ENCODE assay signal across 19 cellular contexts in genomic region chr2:8636041-8636491, GRCh38. TPM values are rescaled to one million over a fixed set of nuclear protein-coding genes. Genes with fewer than 3 reads are reported as not detected.
DNase-seq lines count a peak whose midpoint lies in the region; ATAC-seq, FAIRE-seq and TF ChIP-seq lines count a peak whose summit lies in the region.
"Had no signal": no experiment of that assay in that cellular context is flagged by ENCODE, and none has a peak within 500 bp of the region (broad histone marks: within the 10 kb centered on the region; RNA-seq: fewer than 3 reads in every experiment).

No MANE protein-coding gene starts in this region.

- ATAC-seq in HCT116, result no peak
- no peak for ATAC-seq in GM21528 (IDR thresholded peaks at IDR 0.05; ENCODE audit: low FRiP score, unreplicated experiment)
- no peak for ATAC-seq in HG03439 (IDR thresholded peaks at IDR 0.05; ENCODE audit: unreplicated experiment)
- ATAC-seq in CD4-positive, alpha-beta T cell (ENCODE audit: poor library complexity), result no peak

- peak; percentile 39 for FAIRE-seq in TTC549 (lab: Jason Lieb, UNC)
- no peak for FAIRE-seq in GM12892 (lab: Jason Lieb, UNC)

- H3K9me2 ChIP-seq in HCT116 (ENCODE audit: insufficient read depth), result no peaks in the 10 kb centered on the region

- peak overlapping the region; percentile 46; the same call in 1 of the 2 replicates for H3K4me2 ChIP-seq in HCT116 (ENCODE audit: low read length)

- H3K27me3 ChIP-seq in HCT116 (ENCODE audit: insufficient read depth, low read length), result no peaks in the 10 kb centered on the region
- H3K27me3 ChIP-seq in CD4-positive, alpha-beta T cell (ENCODE audit: control insufficient read depth, insufficient read depth, low read length), result no peaks in the 10 kb centered on the region
- H3K27me3 ChIP-seq: thyroid gland had no signal

- no peaks in the 10 kb centered on the region for H3K79me2 ChIP-seq in HCT116 (ENCODE audit: insufficient read depth, low read length)

- H3K4me3 ChIP-seq in HCT116 (replicated peaks in 1 of 2; ENCODE audit: low read depth in 1 of 2, low read length in 2 of 2), result no peak overlapping the region
- H3K4me3 ChIP-seq: HAP-1, skin epidermis, thyroid gland had no signal

- no TSS peak for BruUV-seq in HCT116 (replicated peaks; lab: Mats Ljungman, UMichigan)

- POLR2A ChIA-PET in HCT116 (lab: Charles Lee), result no interaction called here
- POLR2A ChIA-PET in CD4-positive, alpha-beta T cell (lab: Charles Lee), result no interaction called here

- H2AFZ ChIP-seq in HCT116 (ENCODE audit: low read depth, low read length, poor library complexity, severe bottlenecking), result peak overlapping the region; percentile 23

- no peak for TF ChIP-seq CTCF in HCT116 (IDR thresholded peaks at IDR 0.05 in 2 of 3, conservative IDR thresholded peaks at IDR 0.05 in 1 of 3; ENCODE audit: borderline replicate concordance in 1 of 3, insufficient read depth in 1 of 3, low read depth in 2 of 3, low read length in 2 of 3)
- no peak for TF ChIP-seq CTCF in CD4-positive, alpha-beta T cell (IDR thresholded peaks at IDR 0.05)

- no peaks in the 10 kb centered on the region for H3K9me3 ChIP-seq in HCT116 (ENCODE audit: control insufficient read depth in 1 of 2, insufficient read depth in 1 of 2, low read depth in 1 of 2, low read length in 2 of 2)
- H3K9me3 ChIP-seq in CD4-positive, alpha-beta T cell (ENCODE audit: control insufficient read depth, low read length), result no peaks in the 10 kb centered on the region
- H3K9me3 ChIP-seq: HAP-1, thyroid gland had no signal

- H3K4me1 ChIP-seq in HCT116 (ENCODE audit: control insufficient read depth in 1 of 2, insufficient read depth in 2 of 2, low read length in 2 of 2), result peaks cover 55 to 63% of the 10 kb centered on the region in 2 experiments

- CTCF ChIA-PET in HCT116 (lab: Charles Lee), result no interaction called here
- CTCF ChIA-PET in CD4-positive, alpha-beta T cell (lab: Charles Lee), result no interaction called here

- DNase-seq in HCT116 (ENCODE audit: low read depth, low spot score) (no peak), glomerular visceral epithelial cell (ENCODE audit: extremely low spot score) (peak; percentile 16), posterior vena cava (ENCODE audit: low spot score) (peak; percentile 54), GM12892 (ENCODE audit: insufficient read length) (no peak)
- DNase-seq in CD4-positive, alpha-beta T cell, result no peak
- DNase-seq: GF-D8, glutamatergic neuron, NCI-H187 treated with DMSO at 0.1 percent for 48 hours, NCI-H526 treated with DMSO at 0.1 percent for 48 hours, occipital lobe, WERI-Rb-1 had no signal

- intact Hi-C loops in HCT116 (cut with micrococcal nuclease) (no loop called here), posterior vena cava (cut with DNase I) (no loop called here)
- intact Hi-C loops in CD4-positive, alpha-beta T cell (cut with DNase I, micrococcal nuclease), result no loop called here

- RAD21 ChIA-PET in HCT116 (lab: Charles Lee; ENCODE audit: low non-redundant PET in 1 of 2, low total read pairs in 2 of 2, uncharacterized antibody in 2 of 2, unreplicated experiment in 2 of 2), result no interaction called here

- H3K36me3 Mint-ChIP-seq in CD4-positive, alpha-beta T cell (ENCODE audit: low read depth), result no peaks in the 10 kb centered on the region

- H3K36me3 ChIP-seq in HCT116 (ENCODE audit: control insufficient read depth in 1 of 2, insufficient read depth in 2 of 2, low read length in 2 of 2), result no peaks in the 10 kb centered on the region
- H3K36me3 ChIP-seq: HAP-1, thyroid gland, WERI-Rb-1 had no signal

- TF ChIP-seq POLR2A in HCT116 (IDR thresholded peaks at IDR 0.05; ENCODE audit: borderline replicate concordance, extremely low read depth, insufficient read depth, insufficient read length) (no peak), GM12892 (IDR thresholded peaks at IDR 0.05; ENCODE audit: low read depth, low read length) (no peak)

- H3K4me3 Mint-ChIP-seq in CD4-positive, alpha-beta T cell, result no peak overlapping the region
- H3K4me3 Mint-ChIP-seq: B cell had no signal

- no peaks in the 10 kb centered on the region for H4K20me1 ChIP-seq in HCT116 (ENCODE audit: insufficient read depth)

- no peak for TF ChIP-seq RAD21 in HCT116 (IDR thresholded peaks at IDR 0.05; ENCODE audit: low read depth)

- no peaks in the 10 kb centered on the region for H3K9me3 Mint-ChIP-seq in CD4-positive, alpha-beta T cell
- H3K9me3 Mint-ChIP-seq: activated T-helper 2 cell treated with anti-CD3 and anti-CD28 coated beads, Interferon-gamma antibody, Interleukin-2, Interleukin-4, amounts not matched to agents 10 μg/mL and 5 μg/mL and 100 μg/mL, durations not matched to agents 14 hours and 24 hours and 36 hours had no signal

- no peak overlapping the region for H3K27ac ChIP-seq in HCT116 (ENCODE audit: low read depth, low read length)
- H3K27ac ChIP-seq in CD4-positive, alpha-beta T cell (ENCODE audit: low read depth, low read length), result no peak overlapping the region
- H3K27ac ChIP-seq: skin epidermis, WERI-Rb-1 had no signal

- H3K9ac ChIP-seq in HCT116 (ENCODE audit: low read length), result 0 out of 2 replicates have a peak overlapping the region, but pooled peaks have one; percentile 12

- peaks cover 10% of the 10 kb centered on the region for H3K4me1 Mint-ChIP-seq in CD4-positive, alpha-beta T cell (ENCODE audit: low read depth)

- H3K27ac Mint-ChIP-seq in CD4-positive, alpha-beta T cell, result no peak overlapping the region
- H3K27ac Mint-ChIP-seq: activated T-helper 2 cell treated with anti-CD3 and anti-CD28 coated beads, Interferon-gamma antibody, Interleukin-2, Interleukin-4, amounts not matched to agents 10 μg/mL and 5 μg/mL and 100 μg/mL, durations not matched to agents 14 hours and 24 hours and 36 hours; B cell had no signal

- no peaks in the 10 kb centered on the region for H3K27me3 Mint-ChIP-seq in CD4-positive, alpha-beta T cell

TF ChIP-seq in HCT116, 20 proteins besides CTCF, POLR2A, EP300 and RAD21:
- TF ChIP-seq, protein P1, sequence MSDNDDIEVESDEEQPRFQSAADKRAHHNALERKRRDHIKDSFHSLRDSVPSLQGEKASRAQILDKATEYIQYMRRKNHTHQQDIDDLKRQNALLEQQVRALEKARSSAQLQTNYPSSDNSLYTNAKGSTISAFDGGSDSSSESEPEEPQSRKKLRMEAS (IDR thresholded peaks at IDR 0.05), result no peak
- TF ChIP-seq EZH2phosphoT487 (IDR thresholded peaks at IDR 0.05; ENCODE audit: borderline replicate concordance) (no peak), JUND (IDR thresholded peaks at IDR 0.05) (no peak), SP1 (IDR thresholded peaks at IDR 0.05; ENCODE audit: low read depth) (no peak), ZFX (IDR thresholded peaks at IDR 0.05) (no peak), TCF7L2 (IDR thresholded peaks at IDR 0.05; ENCODE audit: borderline replicate concordance, extremely low read depth, insufficient read depth, insufficient read length) (no peak), FOSL1 (IDR thresholded peaks at IDR 0.05; ENCODE audit: low read depth) (no peak), ELF1 (IDR thresholded peaks at IDR 0.05; ENCODE audit: borderline replicate concordance, low read depth) (no peak), ATF3 (IDR thresholded peaks at IDR 0.05) (no peak)
TF ChIP-seq in HCT116: peak in this region for 0.

RNA-seq across cellular contexts. Expression of gene ID2, which starts 45.8 kb away (rescaled TPM):
- total RNA-seq in HCT116 (2021; ENCODE audit: unreplicated experiment) (112 TPM), posterior vena cava (100 to 1,000 TPM in 1 of 2 donors, 10 to 100 TPM in 1; 82.2 to 135 TPM)
- 197 and 259 TPM in 2 replicates for polyA plus RNA-seq in HCT116 (2012)
- total RNA-seq in CD4-positive, alpha-beta T cell, result 100 to 1,000 TPM; 238 to 242 TPM
- 23.8 TPM for polyA plus RNA-seq in GM12892 (2012; ENCODE audit: missing spikeins)

Comparison
In these comparisons a context has a peak if more than half of its experiments do, and no peak if none do; other contexts are left out.
1. DNase-seq: peak in glomerular visceral epithelial cell (single experiment) and posterior vena cava (single experiment); none in HCT116 (single experiment), CD4-positive, alpha-beta T cell (0 of 10) and GM12892 (single experiment).